In the genomic region with DNA sequence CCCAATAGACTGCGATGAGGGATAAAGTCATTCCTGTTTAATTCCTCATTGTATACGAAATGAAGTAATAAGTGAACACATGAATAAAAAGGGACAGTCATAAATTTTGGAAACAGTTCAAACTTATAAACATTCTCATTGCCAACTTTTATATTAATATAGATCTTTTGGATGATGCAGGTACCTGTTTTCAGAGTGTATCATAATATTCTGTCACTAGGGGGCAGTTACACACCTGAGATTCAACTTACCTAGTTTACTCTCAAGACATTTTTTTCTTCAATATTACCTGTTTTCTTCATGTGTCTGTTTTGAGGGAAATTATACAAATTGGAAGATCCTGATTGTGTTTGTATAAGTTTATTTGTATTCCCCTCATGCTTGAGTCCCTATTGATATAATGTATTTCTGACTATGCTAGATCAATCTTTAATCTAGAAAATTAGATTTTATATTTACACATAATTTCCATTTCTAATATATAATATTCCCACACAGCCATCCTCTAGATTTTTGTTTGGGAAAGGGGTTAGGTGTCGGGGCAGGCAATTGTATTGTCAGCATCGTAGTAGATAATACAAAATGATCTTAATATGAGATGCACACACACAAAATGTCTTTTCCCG, we compare ENCODE assay signal across 10 cellular contexts. TPM values are rescaled to one million over a fixed set of nuclear protein-coding genes. Genes with fewer than 3 reads are reported as not detected.
A peak's percentile ranks its signal among the peaks of the same experiment; 100 is the strongest.
DNase-seq lines count a peak whose midpoint lies in the region; ATAC-seq, FAIRE-seq and TF ChIP-seq lines count a peak whose summit lies in the region.
"Had no signal": no experiment of that assay in that cellular context is flagged by ENCODE, and none has a peak within 500 bp of the region (broad histone marks: within the 10 kb centered on the region; RNA-seq: fewer than 3 reads in every experiment).

No MANE protein-coding gene starts in this region.

- no peak overlapping the region for H4K8ac ChIP-seq in H1 (ENCODE audit: extremely low read depth, insufficient read depth, low read length)

- no peak overlapping the region for H3K4me3 Mint-ChIP-seq in WTC11
- H3K4me3 Mint-ChIP-seq: activated CD4-positive, alpha-beta T cell treated with anti-CD3 and anti-CD28 coated beads for 36 hours had no signal

- no peaks in the 10 kb centered on the region for H3K79me2 ChIP-seq in H1 (ENCODE audit: control insufficient read depth in 1 of 2, insufficient read depth in 2 of 2, low read length in 2 of 2)

- no peaks in the 10 kb centered on the region for H3K4me1 Mint-ChIP-seq in WTC11

- no peak for TF ChIP-seq POLR2A in H1 (IDR thresholded peaks at IDR 0.05; ENCODE audit: control extremely low read depth in 1 of 2, low read depth in 2 of 2, low read length in 2 of 2)

- no peaks in the 10 kb centered on the region for H3K27me3 Mint-ChIP-seq in WTC11 (ENCODE audit: low read depth)
- H3K27me3 Mint-ChIP-seq: activated CD4-positive, alpha-beta T cell treated with anti-CD3 and anti-CD28 coated beads for 36 hours had no signal

- H3K4me2 ChIP-seq in H1 (ENCODE audit: insufficient read depth in 1 of 2, low read depth in 2 of 2, low read length in 2 of 2): no peak overlapping the region

- H2BK120ac ChIP-seq in H1 (replicated peaks; ENCODE audit: low read depth, low read length): no peak overlapping the region

- H4K20me1 ChIP-seq in H1 (replicated peaks in 1 of 2; ENCODE audit: control insufficient read depth in 1 of 2, insufficient read depth in 2 of 2, low read length in 2 of 2): no peaks in the 10 kb centered on the region

- H3K4ac ChIP-seq in H1 (replicated peaks; ENCODE audit: insufficient read length, low read depth, low read length): no peak overlapping the region

- TF ChIP-seq CTCF in H1 (IDR thresholded peaks at IDR 0.05; ENCODE audit: control extremely low read depth in 1 of 3, insufficient read depth in 1 of 3, low read depth in 1 of 3, low read length in 3 of 3) (peak in 2 of 3 experiments; percentile 24 to 30; a peak in 2 of 4 replicates), WTC11 (IDR thresholded peaks at IDR 0.05) (no peak; the same call in 1 of the 2 replicates)

- no peak overlapping the region for H4K91ac ChIP-seq in H1 (replicated peaks; ENCODE audit: insufficient read length, low read length)

- peaks cover 10% of the 10 kb centered on the region for H3K36me3 Mint-ChIP-seq in WTC11

- ATAC-seq in GM19463 (IDR thresholded peaks at IDR 0.05; ENCODE audit: unreplicated experiment) (no peak), WTC11 (no peak)
- ATAC-seq: activated CD4-positive, alpha-beta T cell treated with anti-CD3 and anti-CD28 coated beads for 36 hours had no signal

- POLR2A ChIA-PET in H1 (lab: Charles Lee; ENCODE audit: partially characterized antibody) (interaction anchor here (0.6 kb wide), 1 partner anchor 249 kb away, joined by 3 read pairs; no protein-coding TSS in a partner anchor), WTC11 (lab: Charles Lee) (no interaction called here)

- H3K79me1 ChIP-seq in H1 (ENCODE audit: low read depth, low read length): no peaks in the 10 kb centered on the region

- no peaks in the 10 kb centered on the region for H3K23me2 ChIP-seq in H1 (ENCODE audit: low read depth, low read length)

- peak in 1 of 2 experiments; percentile 51 for TF ChIP-seq RAD21 in H1 (IDR thresholded peaks at IDR 0.05 in 1 of 2, conservative IDR thresholded peaks at IDR 0.05 in 1 of 2; ENCODE audit: low read depth in 2 of 2, low read length in 2 of 2)

- TF ChIP-seq EP300 in H1 (IDR thresholded peaks at IDR 0.05; ENCODE audit: borderline replicate concordance in 1 of 2, low read depth in 2 of 2, low read length in 2 of 2): no peak

- H2BK12ac ChIP-seq in H1 (ENCODE audit: low read depth, low read length): no peak overlapping the region

- H3K27ac ChIP-seq in H1 (ENCODE audit: low read depth, low read length): no peak overlapping the region
- H3K27ac ChIP-seq: neutrophil had no signal

- H3K56ac ChIP-seq in H1 (replicated peaks; ENCODE audit: insufficient read length, low read depth, low read length): no peak overlapping the region

- H2BK20ac ChIP-seq in H1 (ENCODE audit: low read length): no peak overlapping the region

- FAIRE-seq in H1 (lab: Jason Lieb, UNC): no peak

- no peak overlapping the region for H3K18ac ChIP-seq in H1 (ENCODE audit: extremely low read depth, low read length)

- no peak overlapping the region for H2BK15ac ChIP-seq in H1 (ENCODE audit: low read length)

- no peak overlapping the region for H3K4me3 ChIP-seq in H1 (ENCODE audit: extremely low read depth in 1 of 4, insufficient read depth in 2 of 4, low read depth in 3 of 4, low read length in 4 of 4)

- no peak overlapping the region for H3K14ac ChIP-seq in H1 (ENCODE audit: insufficient read length)

- no peak overlapping the region for H3K23ac ChIP-seq in H1 (ENCODE audit: insufficient read length)

- no peak overlapping the region for H2BK5ac ChIP-seq in H1 (ENCODE audit: low read depth, low read length)

- peaks cover 3% of the 10 kb centered on the region; the same call in 1 of the 2 replicates for H3K9me3 Mint-ChIP-seq in WTC11

- H3K9me3 ChIP-seq in H1 (ENCODE audit: insufficient read depth in 2 of 2, low read depth in 1 of 2, low read length in 1 of 2): no peaks in the 10 kb centered on the region
- H3K9me3 ChIP-seq: neutrophil had no signal

- CTCF ChIA-PET in H1 (lab: Charles Lee; ENCODE audit: partially characterized antibody): interaction anchor here (0.8 to 3.5 kb wide), 12 partner anchors 9 to 487 kb away, joined by 3 to 37 read pairs (median 5); no protein-coding TSS in a partner anchor
- CTCF ChIA-PET in WTC11 (lab: Charles Lee): interaction anchor here (1.1 to 1.5 kb wide), 2 partner anchors 13 to 247 kb away, joined by 4 read pairs; no protein-coding TSS in a partner anchor

- no peak overlapping the region for H2AFZ ChIP-seq in H1 (ENCODE audit: low read length)

- no peaks in the 10 kb centered on the region for H3K27me3 ChIP-seq in H1 (replicated peaks in 1 of 4; ENCODE audit: control insufficient read depth in 3 of 4, extremely low read depth in 1 of 4, insufficient read depth in 3 of 4, low read length in 3 of 4)
- H3K27me3 ChIP-seq: neutrophil had no signal

- peak; percentile 24 for DNase-seq in NCI-H1092 treated with DMSO at 0.1 percent for 48 hours (lab: John Stamatoyannopoulos, UW)
- DNase-seq in NCI-H1092 (lab: John Stamatoyannopoulos, UW): no peak
- DNase-seq in NCI-H146 (lab: John Stamatoyannopoulos, UW): peak; percentile 21
- no peak for DNase-seq in H1 (ENCODE audit: low read depth in 1 of 2, low spot score in 2 of 2)
- peak; percentile 45 for DNase-seq in renal cortical epithelial cell (ENCODE audit: low read depth)
- DNase-seq in WTC11 (ENCODE audit: low spot score): no peak
- no peak for DNase-seq in SKM-1 treated with dmso at 0.1 percent for 144 hours (lab: John Stamatoyannopoulos, UW; ENCODE audit: unreplicated experiment)
- DNase-seq: activated CD4-positive, alpha-beta T cell treated with anti-CD3 and anti-CD28 coated beads for 36 hours had no signal

- no peak overlapping the region for H3K9ac ChIP-seq in H1 (replicated peaks in 1 of 4; ENCODE audit: extremely low read depth in 1 of 4, low read depth in 3 of 4, low read length in 3 of 4)

- WGBS in H1 (ENCODE audit: extremely low coverage in 1 of 2, insufficient coverage in 1 of 2, insufficient read length in 1 of 2, insufficient replicate concordance in 2 of 2, low coverage in 1 of 2, low lambda C conversion rate in 2 of 2, missing lambda C conversion rate in 1 of 2), 2 experiments: 78% methylated on average over 5 of the region's 5 CpGs; no CpG with 5 or more reads in 1 of the 2 experiments

- H4K5ac ChIP-seq in H1 (ENCODE audit: insufficient read length, low read depth, low read length): no peak overlapping the region

- H2AK5ac ChIP-seq in H1 (ENCODE audit: low read depth, low read length): no peak overlapping the region

- H3K4me1 ChIP-seq in H1 (replicated peaks in 1 of 4; ENCODE audit: control insufficient read depth in 3 of 4, insufficient read depth in 4 of 4, low read length in 3 of 4): no peaks in the 10 kb centered on the region

- no peaks in the 10 kb centered on the region for H3K36me3 ChIP-seq in H1 (ENCODE audit: control insufficient read depth in 2 of 4, insufficient read depth in 4 of 4, low read length in 3 of 4)
- H3K36me3 ChIP-seq: neutrophil had no signal

- no peak overlapping the region for H3K27ac Mint-ChIP-seq in WTC11
- H3K27ac Mint-ChIP-seq: activated CD4-positive, alpha-beta T cell treated with anti-CD3 and anti-CD28 coated beads for 36 hours had no signal

TF ChIP-seq in H1, 55 proteins besides CTCF, POLR2A, EP300 and RAD21 (continues in another document):
- TF ChIP-seq NANOG (IDR thresholded peaks at IDR 0.05; ENCODE audit: insufficient read depth, low read depth, low read length, poor library complexity, severe bottlenecking) (no peak), KDM5A (IDR thresholded peaks at IDR 0.05; ENCODE audit: low read length) (no peak), EGR1 (IDR thresholded peaks at IDR 0.05; ENCODE audit: borderline replicate concordance, low read depth, low read length) (no peak), SUZ12 (IDR thresholded peaks at IDR 0.05; ENCODE audit: low read length) (no peak), SP4 (IDR thresholded peaks at IDR 0.05; ENCODE audit: low read length) (no peak), CBX5 (IDR thresholded peaks at IDR 0.05; ENCODE audit: low read depth, low read length) (no peak), KDM1A (IDR thresholded peaks at IDR 0.05; ENCODE audit: borderline replicate concordance, low read length) (no peak)

TF ChIP-seq in WTC11, 78 proteins besides CTCF, POLR2A, EP300 and RAD21 (continues in another document):
- TF ChIP-seq ZNF671 (CRISPR knock-in tag; IDR thresholded peaks at IDR 0.05) (no peak), GTF2I (CRISPR knock-in tag; conservative IDR thresholded peaks at IDR 0.05) (no peak), ELF4 (CRISPR knock-in tag; IDR thresholded peaks at IDR 0.05; ENCODE audit: low read depth) (no peak)

RNA-seq across cellular contexts. Expression of a gene that starts 18.3 kb away (rescaled TPM):
- 9.4 and 9.6 TPM in 2 replicates for total RNA-seq in H1 (2021; fragmentation: NEBNext Ultra II Directional; extraction: Animal tissue kit (Norgen Biotek cat#: 25700))
- polyA plus RNA-seq in H1 (2011; rRNA removed): 2.4 and 3.7 TPM in 2 replicates
- 4.9 TPM for polyA plus RNA-seq in H1 (2011; cell fraction: cytosol; rRNA removed)
- 1.2 TPM for polyA plus RNA-seq in H1 (2011; cell fraction: nucleus; rRNA removed)
- polyA plus RNA-seq in H1 (2012, experiment 1 of 2): 5.6 to 10.2 TPM (median 6.5 TPM) in 4 replicates
- 5.4 TPM for polyA plus RNA-seq in H1 (2012, experiment 2 of 2)
- 5.2 TPM for polyA plus RNA-seq in H1 (2013, experiment 1 of 2)
- polyA plus RNA-seq in H1 (2013, experiment 2 of 2): 5.4 TPM
- polyA minus RNA-seq in H1 (2011; rRNA and poly(A)+ RNA removed): 2.1 and 3.9 TPM in 2 replicates
- 3.4 TPM for polyA minus RNA-seq in H1 (2011; cell fraction: cytosol; rRNA and poly(A)+ RNA removed)
- 1.9 TPM for polyA minus RNA-seq in H1 (2011; cell fraction: nucleus; rRNA and poly(A)+ RNA removed)
- total RNA-seq in renal cortical epithelial cell (13.6 and 17.5 TPM in 2 replicates), WTC11 (2021) (9.3 to 9.9 TPM (median 9.6 TPM) in 3 replicates)

Comparison
In these comparisons a context has a peak if more than half of its experiments do, and no peak if none do; other contexts are left out.
1. DNase-seq: peak in NCI-H1092 treated with DMSO at 0.1 percent for 48 hours (single experiment), NCI-H146 (single experiment) and renal cortical epithelial cell (single experiment); none in NCI-H1092 (single experiment), H1 (0 of 2), WTC11 (single experiment) and SKM-1 treated with dmso at 0.1 percent for 144 hours (single experiment).